In the genomic region with DNA sequence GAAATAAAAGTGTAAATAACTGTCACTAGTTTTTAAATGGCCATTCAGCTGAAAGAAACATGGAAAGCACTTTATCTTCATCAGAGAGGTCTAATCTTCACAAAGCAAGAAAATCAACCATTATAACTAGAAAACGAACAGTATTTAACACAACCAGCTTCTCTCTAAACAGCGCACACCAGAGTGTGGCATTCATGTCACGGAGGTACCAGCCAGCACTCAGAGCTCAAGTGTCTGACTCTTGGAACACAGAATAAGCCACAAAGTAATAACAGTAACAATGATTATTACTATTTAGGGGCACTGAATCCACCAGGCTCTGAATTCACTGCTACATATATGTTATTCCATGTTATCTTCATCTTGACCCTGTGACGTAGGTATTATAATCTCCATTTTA, we compare ENCODE assay signal across 30 cellular contexts.
DNase-seq lines count a peak whose midpoint lies in the region; ATAC-seq and TF ChIP-seq lines count a peak whose summit lies in the region.
"Had no signal": no experiment of that assay in that cellular context is flagged by ENCODE, and none has a peak within 500 bp of the region (broad histone marks: within the 10 kb centered on the region; RNA-seq: fewer than 3 reads in every experiment).

No MANE protein-coding gene starts in this region.

- WGBS in mammary epithelial cell (ENCODE audit: low coverage, missing lambda C conversion rate), result 95% methylated on average over 4 of the region's 4 CpGs

- H3K4me1 Mint-ChIP-seq in MCF 10A (ENCODE audit: insufficient read depth, unreplicated experiment) (peaks cover 59% of the 10 kb centered on the region), nephron (peaks cover 22% of the 10 kb centered on the region)
- H3K4me1 Mint-ChIP-seq in activated T-helper 1 cell treated with anti-CD3 and anti-CD28 coated beads, Interleukin-12 subunit alpha, Interleukin-12 subunit beta, Interleukin-2, Interleukin-4 antibody, amounts not matched to agents 30 ng/mL and 10 ng/mL and 1 ng/mL, durations not matched to agents 14 hours and 24 hours and 36 hours (ENCODE audit: low read depth), result peaks cover 12% of the 10 kb centered on the region
- H3K4me1 Mint-ChIP-seq: natural killer cell had no signal

- H3K27ac ChIP-seq in mammary epithelial cell (ENCODE audit: insufficient read depth, low read depth, low read length) (no peak overlapping the region), layer of hippocampus (ENCODE audit: low read depth, low read length) (peak overlapping the region; percentile 1), upper lobe of right lung (peak overlapping the region; percentile 61), vagina (no peak overlapping the region)
- H3K27ac ChIP-seq: 22Rv1, colonic mucosa, VCaP had no signal

- H3K9me3 ChIP-seq in mammary epithelial cell (replicated peaks; ENCODE audit: insufficient read depth, low read length) (no peaks in the 10 kb centered on the region), upper lobe of right lung (no peaks in the 10 kb centered on the region), vagina (no peaks in the 10 kb centered on the region)
- H3K9me3 ChIP-seq: colonic mucosa, spleen, testis had no signal

- H3K36me3 Mint-ChIP-seq in MCF 10A (ENCODE audit: insufficient read depth, unreplicated experiment), result no peaks in the 10 kb centered on the region
- H3K36me3 Mint-ChIP-seq in nephron (ENCODE audit: low read depth), result no peaks in the 10 kb centered on the region
- no peaks in the 10 kb centered on the region for H3K36me3 Mint-ChIP-seq in activated T-helper 1 cell treated with anti-CD3 and anti-CD28 coated beads, Interleukin-12 subunit alpha, Interleukin-12 subunit beta, Interleukin-2, Interleukin-4 antibody, amounts not matched to agents 30 ng/mL and 10 ng/mL and 1 ng/mL, durations not matched to agents 14 hours and 24 hours and 36 hours (ENCODE audit: low read depth)
- H3K36me3 Mint-ChIP-seq: activated naive CD8-positive, alpha-beta T cell treated with anti-CD3 and anti-CD28 coated beads for 36 hours; natural killer cell had no signal

- no peak overlapping the region for H2AFZ ChIP-seq in mammary epithelial cell (ENCODE audit: low read depth, low read length)
- H2AFZ ChIP-seq: GM23338 had no signal

- H3K27me3 Mint-ChIP-seq in MCF 10A (ENCODE audit: insufficient read depth, unreplicated experiment) (no peaks in the 10 kb centered on the region), nephron (ENCODE audit: low read depth) (no peaks in the 10 kb centered on the region)
- H3K27me3 Mint-ChIP-seq in activated T-helper 1 cell treated with anti-CD3 and anti-CD28 coated beads, Interleukin-12 subunit alpha, Interleukin-12 subunit beta, Interleukin-2, Interleukin-4 antibody, amounts not matched to agents 30 ng/mL and 10 ng/mL and 1 ng/mL, durations not matched to agents 14 hours and 24 hours and 36 hours (ENCODE audit: insufficient read depth), result peaks cover 9% of the 10 kb centered on the region
- H3K27me3 Mint-ChIP-seq: activated naive CD8-positive, alpha-beta T cell treated with anti-CD3 and anti-CD28 coated beads for 36 hours had no signal

- ATAC-seq in upper lobe of right lung, result no peak
- ATAC-seq: effector memory CD8-positive, alpha-beta T cell; GM12878; GM23338; natural killer cell; stimulated activated naive CD8-positive, alpha-beta T cell treated with anti-CD3 and anti-CD28 coated beads, Interleukin-15, Interleukin-2, amounts not matched to agents 100 U/mL and 50 U/mL, for 24 hours had no signal

- H3K36me3 ChIP-seq in mammary epithelial cell (ENCODE audit: insufficient read depth, low read length), result no peaks in the 10 kb centered on the region
- H3K36me3 ChIP-seq in upper lobe of right lung, result no peaks in the 10 kb centered on the region
- no peaks in the 10 kb centered on the region for H3K36me3 ChIP-seq in vagina
- H3K36me3 ChIP-seq: colonic mucosa, spleen had no signal

- no TSS peak for BruUV-seq in MCF 10A (replicated peaks; lab: Mats Ljungman, UMichigan)
- BruUV-seq in mammary epithelial cell (replicated peaks; lab: Mats Ljungman, UMichigan), result no TSS peak

- POLR2A ChIA-PET in MCF 10A (lab: Yijun Ruan, JAX), result interaction anchor here (1.0 kb wide), 1 partner anchor 169 kb away, joined by 3 read pairs; no protein-coding TSS in a partner anchor

- intact Hi-C loops in MCF 10A (cut with micrococcal nuclease) (no loop called here), mammary epithelial cell (cut with micrococcal nuclease) (no loop called here), upper lobe of right lung (cut with DNase I) (no loop called here), vagina (cut with DNase I) (loop anchor here (2.0 kb wide), 1 partner anchor 78 kb away; no protein-coding TSS in a partner anchor)
- intact Hi-C loops in activated T-helper 1 cell treated with anti-CD3 and anti-CD28 coated beads, Interleukin-12 subunit alpha, Interleukin-12 subunit beta, Interleukin-2, Interleukin-4 antibody, amounts not matched to agents 30 ng/mL and 10 ng/mL and 1 ng/mL, durations not matched to agents 14 hours and 24 hours and 36 hours (cut with micrococcal nuclease), result no loop called here

- no peak overlapping the region for H3K4me2 ChIP-seq in mammary epithelial cell (ENCODE audit: insufficient read depth, low read depth, low read length)
- H3K4me2 ChIP-seq: GM23338 had no signal

- H3K27ac Mint-ChIP-seq in MCF 10A (ENCODE audit: low read depth, unreplicated experiment) (peak overlapping the region; percentile 24), nephron (peak overlapping the region in 2 of 3 experiments; percentile 44 to 86)
- no peak overlapping the region for H3K27ac Mint-ChIP-seq in activated T-helper 1 cell treated with anti-CD3 and anti-CD28 coated beads, Interleukin-12 subunit alpha, Interleukin-12 subunit beta, Interleukin-2, Interleukin-4 antibody, amounts not matched to agents 30 ng/mL and 10 ng/mL and 1 ng/mL, durations not matched to agents 14 hours and 24 hours and 36 hours
- H3K27ac Mint-ChIP-seq: activated CD4-positive, alpha-beta T cell treated with anti-CD3 and anti-CD28 coated beads, Interleukin-2, amount 10 ng/mL, durations not matched to agents 24 days and 14 days; activated naive CD8-positive, alpha-beta T cell treated with anti-CD3 and anti-CD28 coated beads for 36 hours; effector memory CD8-positive, alpha-beta T cell; GM23338; HFFc6; natural killer cell had no signal

- dilution Hi-C loops in mammary epithelial cell (cut with HindIII; ENCODE audit: low sequenced_read_pairs), result no loop called here

- H3K79me2 ChIP-seq in mammary epithelial cell (ENCODE audit: insufficient read depth, low read length), result no peaks in the 10 kb centered on the region

- no peaks in the 10 kb centered on the region for H4K20me1 ChIP-seq in mammary epithelial cell (ENCODE audit: insufficient read depth, low read length)

- H3K4me3 ChIP-seq in mammary epithelial cell (replicated peaks in 1 of 3; ENCODE audit: insufficient read depth in 1 of 3, low read depth in 2 of 3, low read length in 3 of 3), result no peak overlapping the region
- H3K4me3 ChIP-seq in upper lobe of right lung, result no peak overlapping the region
- no peak overlapping the region for H3K4me3 ChIP-seq in vagina
- H3K4me3 ChIP-seq: colonic mucosa, GM12878, GM23338, spleen, testis had no signal

- H3K4me3 Mint-ChIP-seq in MCF 10A (ENCODE audit: unreplicated experiment) (no peak overlapping the region), nephron (no peak overlapping the region)
- no peak overlapping the region for H3K4me3 Mint-ChIP-seq in activated T-helper 1 cell treated with anti-CD3 and anti-CD28 coated beads, Interleukin-12 subunit alpha, Interleukin-12 subunit beta, Interleukin-2, Interleukin-4 antibody, amounts not matched to agents 30 ng/mL and 10 ng/mL and 1 ng/mL, durations not matched to agents 14 hours and 24 hours and 36 hours
- H3K4me3 Mint-ChIP-seq: activated CD4-positive, alpha-beta T cell treated with anti-CD3 and anti-CD28 coated beads, Interleukin-2, amount 10 ng/mL, durations not matched to agents 24 days and 14 days; activated naive CD8-positive, alpha-beta T cell treated with anti-CD3 and anti-CD28 coated beads for 36 hours; effector memory CD8-positive, alpha-beta T cell; GM23338; HFFc6; natural killer cell had no signal

- no peaks in the 10 kb centered on the region for H3K9me3 Mint-ChIP-seq in MCF 10A (ENCODE audit: unreplicated experiment)
- H3K9me3 Mint-ChIP-seq in nephron, result no peaks in the 10 kb centered on the region
- no peaks in the 10 kb centered on the region for H3K9me3 Mint-ChIP-seq in activated T-helper 1 cell treated with anti-CD3 and anti-CD28 coated beads, Interleukin-12 subunit alpha, Interleukin-12 subunit beta, Interleukin-2, Interleukin-4 antibody, amounts not matched to agents 30 ng/mL and 10 ng/mL and 1 ng/mL, durations not matched to agents 14 hours and 24 hours and 36 hours
- H3K9me3 Mint-ChIP-seq: activated CD4-positive, alpha-beta T cell treated with anti-CD3 and anti-CD28 coated beads, Interleukin-2, amount 10 ng/mL, durations not matched to agents 24 days and 14 days; activated naive CD8-positive, alpha-beta T cell treated with anti-CD3 and anti-CD28 coated beads for 36 hours; effector memory CD8-positive, alpha-beta T cell; GM23338; HFFc6; natural killer cell had no signal

- in situ Hi-C loops in mammary epithelial cell (cut with MboI; ENCODE audit: low sequenced_read_pairs in 2 of 2), result no loop called here

- TF ChIP-seq POLR2A in vagina (IDR thresholded peaks at IDR 0.05), result no peak

- H3K4me1 ChIP-seq in mammary epithelial cell (ENCODE audit: insufficient read depth, low read length) (peaks cover 41% of the 10 kb centered on the region), upper lobe of right lung (peaks cover 30% of the 10 kb centered on the region), vagina (peaks cover 31% of the 10 kb centered on the region)
- H3K4me1 ChIP-seq: colonic mucosa had no signal

- H3K9ac ChIP-seq in mammary epithelial cell (ENCODE audit: insufficient read depth, low read length), result no peak overlapping the region

- CTCF ChIA-PET in MCF 10A (lab: Yijun Ruan, JAX) (no interaction called here), mammary epithelial cell (lab: Charles Lee; ENCODE audit: low non-redundant PET) (no interaction called here)

- DNase-seq in MCF 10A (ENCODE audit: unreplicated experiment), result no peak
- no peak for DNase-seq in mammary epithelial cell
- no peak for DNase-seq in upper lobe of right lung
- DNase-seq in activated T-helper 1 cell treated with anti-CD3 and anti-CD28 coated beads, Interleukin-12 subunit alpha, Interleukin-12 subunit beta, Interleukin-2, Interleukin-4 antibody, amounts not matched to agents 30 ng/mL and 10 ng/mL and 1 ng/mL, durations not matched to agents 14 hours and 24 hours and 36 hours (ENCODE audit: low spot score), result no peak
- DNase-seq in vagina (ENCODE audit: extremely low spot score in 2 of 2), result no peak
- no peak for DNase-seq in activated CD4-positive, alpha-beta T cell treated with anti-CD3 and anti-CD28 coated beads for 1 hour
- DNase-seq: activated CD4-positive, alpha-beta T cell treated with anti-CD3 and anti-CD28 coated beads, Interleukin-2, amount 10 ng/mL, durations not matched to agents 24 days and 14 days; activated effector memory CD4-positive, alpha-beta T cell treated with anti-CD3 and anti-CD28 coated beads, Interleukin-2, amount 50 U/mL, for 16 hours; activated naive CD8-positive, alpha-beta T cell treated with anti-CD3 and anti-CD28 coated beads for 36 hours; aorta; C1 segment of cervical spinal cord; colonic mucosa; effector memory CD8-positive, alpha-beta T cell; head of caudate nucleus; HFFc6; natural killer cell; NCI-H1694 treated with DMSO at 0.1 percent for 48 hours; NCI-H446 treated with DMSO at 0.1 percent for 48 hours; NCI-H82; spleen; stimulated activated CD4-positive, alpha-beta T cell treated with anti-CD3 and anti-CD28 coated beads, Interleukin-2, amount 100 ng/mL, for 24 hours; stimulated activated naive CD8-positive, alpha-beta T cell treated with anti-CD3 and anti-CD28 coated beads, Interleukin-15, Interleukin-2, amounts not matched to agents 100 U/mL and 50 U/mL, for 24 hours; SW 1271; testis had no signal

- TF ChIP-seq CTCF in MCF 10A (IDR thresholded peaks at IDR 0.05; ENCODE audit: unreplicated experiment), result no peak
- TF ChIP-seq CTCF in mammary epithelial cell (conservative IDR thresholded peaks at IDR 0.05 in 1 of 2, IDR thresholded peaks at IDR 0.05 in 1 of 2; ENCODE audit: extremely low read depth in 1 of 2, insufficient read depth in 1 of 2, low read depth in 1 of 2, low read length in 2 of 2), result no peak
- TF ChIP-seq CTCF in nephron (IDR thresholded peaks at IDR 0.05; ENCODE audit: unreplicated experiment in 3 of 3), result no peak
- no peak for TF ChIP-seq CTCF in upper lobe of right lung (IDR thresholded peaks at IDR 0.05)
- TF ChIP-seq CTCF in vagina (IDR thresholded peaks at IDR 0.05), result no peak

- no peaks in the 10 kb centered on the region for H3K27me3 ChIP-seq in mammary epithelial cell (ENCODE audit: insufficient read depth, low read length)
- no peaks in the 10 kb centered on the region for H3K27me3 ChIP-seq in layer of hippocampus (ENCODE audit: control insufficient read depth, insufficient read depth, low read length)
- H3K27me3 ChIP-seq in upper lobe of right lung, result no peaks in the 10 kb centered on the region
- H3K27me3 ChIP-seq in vagina, result no peaks in the 10 kb centered on the region
- H3K27me3 ChIP-seq: colonic mucosa, spleen, testis had no signal

Comparison
In these comparisons a context has a peak if more than half of its experiments do, and no peak if none do; other contexts are left out.
1. H3K27ac ChIP-seq: peak in layer of hippocampus (single experiment) and upper lobe of right lung (single experiment); none in mammary epithelial cell (single experiment) and vagina (single experiment).